In genomic region chr17:63841350-63842172, GRCh38 we compare ENCODE assay signal across 8 cellular contexts. TPM values are rescaled to one million over a fixed set of nuclear protein-coding genes. Genes with fewer than 3 reads are reported as not detected.
A peak's percentile ranks its signal among the peaks of the same experiment; 100 is the strongest.
DNase-seq lines count a peak whose midpoint lies in the region; ATAC-seq and TF ChIP-seq lines count a peak whose summit lies in the region.

No MANE protein-coding gene starts in this region.

- H3K9me3 ChIP-seq in SU-DHL-6 (ENCODE audit: insufficient read depth, low read length) (no peaks in the 10 kb centered on the region), endodermal cell (ENCODE audit: control insufficient read depth, low read length) (no peaks in the 10 kb centered on the region), mesodermal cell (ENCODE audit: control insufficient read depth, low read length) (no peaks in the 10 kb centered on the region), transverse colon (no peaks in the 10 kb centered on the region)

- peak overlapping the region; percentile 91 for H3K9ac ChIP-seq in SU-DHL-6 (ENCODE audit: low read length)
- peak overlapping the region; percentile 74 for H3K9ac ChIP-seq in endodermal cell (ENCODE audit: extremely low read depth, low read length, poor library complexity, severe bottlenecking)

- WGBS in endodermal cell (ENCODE audit: insufficient coverage in 1 of 2, insufficient read length in 1 of 2), 2 experiments: 16 to 17% methylated on average over 23 to 26 of the region's 26 CpGs
- 19 to 20% methylated on average over 18 to 22 of the region's 26 CpGs for WGBS in mesodermal cell (ENCODE audit: insufficient coverage in 2 of 2), 2 experiments
- 4% methylated on average over 26 of the region's 26 CpGs; no CpG with 5 or more reads in 1 of the 2 donors for WGBS in transverse colon (ENCODE audit: low coverage in 1 of 2), 2 donors

- H3K4me1 ChIP-seq in endodermal cell (ENCODE audit: control insufficient read depth, insufficient read depth, low read length): peaks cover 10% of the 10 kb centered on the region
- peaks cover 9% of the 10 kb centered on the region for H3K4me1 ChIP-seq in mesodermal cell (ENCODE audit: control insufficient read depth, insufficient read depth, low read length, poor library complexity, severe bottlenecking)
- peaks cover 29 to 54% (median 49%) of the 10 kb centered on the region in 4 donors for H3K4me1 ChIP-seq in transverse colon

- TF ChIP-seq CTCF in GM13977 (IDR thresholded peaks at IDR 0.05; ENCODE audit: extremely low read depth, insufficient read depth, missing control alignments) (no peak), SU-DHL-6 (IDR thresholded peaks at IDR 0.05; ENCODE audit: insufficient read depth, low read length, poor library complexity, severe bottlenecking) (no peak), endodermal cell (conservative IDR thresholded peaks at IDR 0.05) (no peak), transverse colon (IDR thresholded peaks at IDR 0.05) (no peak)

- intact Hi-C loops in transverse colon (cut with DNase I; ENCODE audit: low total_unique reads): loop anchor here (10.0 kb wide), 1 partner anchor 67 kb away; the partner anchor contains the start of genes CCDC47 and DDX42

- no peaks in the 10 kb centered on the region for H3K9me3 Mint-ChIP-seq in endodermal cell

- H3K36me3 ChIP-seq in SU-DHL-6 (ENCODE audit: low read length) (no peaks in the 10 kb centered on the region), endodermal cell (ENCODE audit: control insufficient read depth, insufficient read depth, low read length) (no peaks in the 10 kb centered on the region), mesodermal cell (ENCODE audit: control insufficient read depth, insufficient read depth, low read length) (peaks cover 18% of the 10 kb centered on the region), transverse colon (peaks cover 0 to 5% (median under 1%) of the 10 kb centered on the region in 4 donors)

- TF ChIP-seq POLR2A in transverse colon (IDR thresholded peaks at IDR 0.05): peak; percentile 60

- TF ChIP-seq EP300 in transverse colon (IDR thresholded peaks at IDR 0.05; ENCODE audit: low read depth): no peak

- H3K4me3 ChIP-seq in SU-DHL-6 (ENCODE audit: insufficient read depth, low read length, poor library complexity, severe bottlenecking): peak overlapping the region; percentile 83
- peak overlapping the region; percentile 97 for H3K4me3 ChIP-seq in endodermal cell (ENCODE audit: low read length)
- peak overlapping the region; percentile 90 for H3K4me3 ChIP-seq in mesodermal cell (ENCODE audit: extremely low read depth, insufficient read depth, low read length, poor library complexity, severe bottlenecking)
- peak overlapping the region; percentile 76 to 99 (median 90) for H3K4me3 ChIP-seq in transverse colon

- ATAC-seq in GM21447 (IDR thresholded peaks at IDR 0.05; ENCODE audit: unreplicated experiment) (no peak), HG03108 (IDR thresholded peaks at IDR 0.05; ENCODE audit: unreplicated experiment) (no peak)

- H3K79me2 ChIP-seq in SU-DHL-6 (ENCODE audit: insufficient read depth, low read length): peaks cover 55% of the 10 kb centered on the region

- peak overlapping the region; percentile 98 for H3K4me3 Mint-ChIP-seq in endodermal cell

- H3K4me2 ChIP-seq in SU-DHL-6 (ENCODE audit: low read depth, low read length, poor library complexity, severe bottlenecking): peak overlapping the region; percentile 88

- H3K27me3 ChIP-seq in SU-DHL-6 (ENCODE audit: low read length) (no peaks in the 10 kb centered on the region), endodermal cell (ENCODE audit: control insufficient read depth, insufficient read depth, low read length, poor library complexity, severe bottlenecking) (no peaks in the 10 kb centered on the region), transverse colon (no peaks in the 10 kb centered on the region)

- DNase-seq in AG08395 (ENCODE audit: low spot score): peak; percentile 9
- DNase-seq in GM13977 (ENCODE audit: low spot score): peak; percentile 40
- DNase-seq in endodermal cell: peak; percentile 84
- DNase-seq in transverse colon: peak; percentile 65

- H2AFZ ChIP-seq in SU-DHL-6 (ENCODE audit: low read depth, low read length, severe bottlenecking): no peak overlapping the region

- peak overlapping the region; percentile 79 for H3K27ac ChIP-seq in SU-DHL-6 (ENCODE audit: low read depth, low read length)
- peak overlapping the region; percentile 49 for H3K27ac ChIP-seq in endodermal cell (ENCODE audit: low read depth, low read length)
- peak overlapping the region; percentile 75 for H3K27ac ChIP-seq in mesodermal cell (ENCODE audit: low read depth, low read length, severe bottlenecking)
- peak overlapping the region; percentile 96 to 99 (median 97) for H3K27ac ChIP-seq in transverse colon

- peaks cover 17% of the 10 kb centered on the region for H3F3A ChIP-seq in SU-DHL-6 (ENCODE audit: insufficient read depth)

- H3K4me1 Mint-ChIP-seq in endodermal cell: peaks cover 18% of the 10 kb centered on the region

- peak overlapping the region; percentile 95 for H3K27ac Mint-ChIP-seq in endodermal cell

- H3K36me3 Mint-ChIP-seq in endodermal cell (ENCODE audit: low read depth): peaks cover 9% of the 10 kb centered on the region

- in situ Hi-C loops in GM13977 (cut with MboI; ENCODE audit: low pct_unique_long_range_greater_than_20kb, low sequenced_read_pairs, unreplicated experiment): loop anchor here (25.0 kb wide), 1 partner anchor 404 kb away; the partner anchor contains the start of gene CYB561
- in situ Hi-C loops in transverse colon (cut with MboI; ENCODE audit: low pct_ligation_motif_present in 1 of 4, low pct_unique_long_range_greater_than_20kb in 1 of 4, low sequenced_read_pairs in 3 of 4): no loop called here

- H3K27me3 Mint-ChIP-seq in endodermal cell (ENCODE audit: insufficient read depth): peaks cover 14% of the 10 kb centered on the region

- H3K9me2 ChIP-seq in SU-DHL-6 (replicated peaks; ENCODE audit: insufficient read depth, low read length): no peaks in the 10 kb centered on the region

- no peaks in the 10 kb centered on the region; the same call in 1 of the 2 replicates for H4K20me1 ChIP-seq in SU-DHL-6 (ENCODE audit: low read depth, low read length)

RNA-seq across cellular contexts. Expression of gene SMARCD2, which starts 0.9 kb away (rescaled TPM):
- total RNA-seq in endodermal cell (10 to 100 TPM; 68.8 to 82.1 TPM), transverse colon (100 to 1,000 TPM in 3 of 4 donors, 10 to 100 TPM in 1; 99.0 to 130 (median 109) TPM)
- polyA plus RNA-seq in endodermal cell (2013, experiment 1 of 2): 43.3 TPM
- 43.8 TPM for polyA plus RNA-seq in endodermal cell (2013, experiment 2 of 2)
- polyA plus RNA-seq in mesodermal cell (2013, experiment 1 of 2): 59.3 TPM
- polyA plus RNA-seq in mesodermal cell (2013, experiment 2 of 2): 52.7 TPM

RNA-seq across cellular contexts. Expression of gene FTSJ3, which starts 14.1 kb away (rescaled TPM):
- total RNA-seq in endodermal cell: 10 to 100 TPM; 58.5 to 72.3 TPM
- polyA plus RNA-seq in endodermal cell (2013, experiment 1 of 2): 34.3 TPM
- 28.1 TPM for polyA plus RNA-seq in endodermal cell (2013, experiment 2 of 2)
- polyA plus RNA-seq in mesodermal cell (2013, experiment 1 of 2): 28.3 TPM
- polyA plus RNA-seq in mesodermal cell (2013, experiment 2 of 2): 24.2 TPM
- 10 to 100 TPM; 17.7 to 45.9 (median 34.6) TPM for total RNA-seq in transverse colon

RNA-seq across cellular contexts. Expression of gene PSMC5, which starts 14.3 kb away (rescaled TPM):
- total RNA-seq in endodermal cell (100 to 1,000 TPM; 137 TPM), transverse colon (100 to 1,000 TPM in 1 of 4 donors, 10 to 100 TPM in 3; 63.2 to 131 (median 77.9) TPM)
- 119 TPM for polyA plus RNA-seq in endodermal cell (2013, experiment 1 of 2)
- polyA plus RNA-seq in endodermal cell (2013, experiment 2 of 2): 111 TPM
- polyA plus RNA-seq in mesodermal cell (2013, experiment 1 of 2): 113 TPM
- 110 TPM for polyA plus RNA-seq in mesodermal cell (2013, experiment 2 of 2)

RNA-seq across cellular contexts. Expression of gene CSH2, which starts 31.9 kb away (rescaled TPM):
- total RNA-seq in endodermal cell: under 1 TPM in 1 of 2 donors, not detected in 1; 0.57 TPM
- not detected for polyA plus RNA-seq in endodermal cell (2013, experiment 1 of 2)
- polyA plus RNA-seq in endodermal cell (2013, experiment 2 of 2): not detected
- polyA plus RNA-seq in mesodermal cell (2013, experiment 1 of 2): not detected
- not detected for polyA plus RNA-seq in mesodermal cell (2013, experiment 2 of 2)
- total RNA-seq in transverse colon: not detected

RNA-seq across cellular contexts. Expression of gene GH2, which starts 40.2 kb away (rescaled TPM):
- under 1 TPM; 0.42 to 0.49 TPM for total RNA-seq in endodermal cell
- polyA plus RNA-seq in endodermal cell (2013, experiment 1 of 2): not detected
- not detected for polyA plus RNA-seq in endodermal cell (2013, experiment 2 of 2)
- not detected for polyA plus RNA-seq in mesodermal cell (2013, experiment 1 of 2)
- polyA plus RNA-seq in mesodermal cell (2013, experiment 2 of 2): not detected
- total RNA-seq in transverse colon: not detected

Comparison
In these comparisons a context has a peak if more than half of its experiments do, and no peak if none do; other contexts are left out.
1. DNase-seq: peak in every context shown above with its lines; median percentile 84 in endodermal cell; 65 in transverse colon; 40 in GM13977; 9 in AG08395.